Comparison of ENCODE assay signal across 1 cellular context in the genomic region with DNA sequence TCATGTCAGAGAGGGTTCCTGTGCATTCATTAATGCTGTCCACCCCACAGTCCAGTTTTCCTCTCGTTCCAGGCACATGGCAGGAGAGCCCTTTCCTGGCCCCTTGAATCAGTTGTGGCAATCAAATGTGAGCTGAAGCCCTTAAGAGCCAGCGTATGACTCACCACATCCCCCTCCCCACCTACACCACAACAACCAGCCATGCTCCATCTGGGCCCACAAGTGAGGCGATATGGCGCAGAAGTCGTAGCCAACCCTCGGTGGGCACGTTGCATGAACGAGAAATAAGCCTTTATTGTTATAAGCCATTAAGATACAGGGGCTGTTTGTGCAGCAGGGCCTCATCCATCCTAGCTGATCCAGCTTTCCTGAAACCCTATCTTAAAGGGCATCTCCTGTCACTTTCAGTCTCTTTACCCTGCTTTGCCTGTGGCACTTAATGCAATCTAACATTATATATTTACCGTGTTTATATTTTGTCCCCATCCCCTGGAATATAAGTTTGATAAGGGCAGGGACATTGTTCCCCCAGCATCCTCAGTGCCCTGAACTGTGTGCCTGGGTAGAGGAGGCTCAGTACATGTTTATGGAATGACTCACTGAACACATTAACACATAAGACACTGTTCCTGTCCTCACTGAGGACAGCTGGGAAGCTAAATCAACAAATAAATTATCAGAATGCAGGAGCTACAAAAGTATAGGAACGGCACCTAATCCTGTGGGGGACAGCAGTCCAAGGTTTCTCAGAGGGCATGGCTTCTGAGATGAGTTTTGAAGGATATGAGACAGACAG.
TF ChIP-seq lines count a peak whose summit lies in the region.

No MANE protein-coding gene starts in this region.

TF ChIP-seq in HCT116, 20 proteins besides CTCF, POLR2A, EP300 and RAD21 (continued from another document):
- no peak for TF ChIP-seq REST (IDR thresholded peaks at IDR 0.05; ENCODE audit: low read depth)
- no peak for TF ChIP-seq ELF1 (IDR thresholded peaks at IDR 0.05; ENCODE audit: borderline replicate concordance, low read depth)
